In the genomic region with DNA sequence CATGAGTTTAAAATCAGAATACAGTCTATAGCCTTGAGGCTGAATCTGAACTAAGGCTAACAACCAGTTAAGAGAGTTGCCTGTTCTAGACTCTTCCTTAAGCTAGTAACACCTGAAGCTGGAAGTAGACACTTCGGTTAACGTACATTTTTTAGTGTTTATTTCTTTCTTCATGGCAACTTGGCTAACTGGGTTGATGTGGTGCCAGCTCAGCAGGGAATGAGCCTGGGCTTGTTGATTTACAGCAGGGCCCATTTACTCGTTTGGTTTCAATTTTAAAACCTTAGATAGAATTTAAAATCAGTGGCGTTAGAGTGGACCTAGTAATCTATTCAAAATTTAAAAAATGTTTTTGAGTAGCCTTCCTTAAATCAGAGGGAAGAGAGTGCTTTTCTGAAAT, we compare ENCODE assay signal across 19 cellular contexts.
A peak's percentile ranks its signal among the peaks of the same experiment; 100 is the strongest.
DNase-seq lines count a peak whose midpoint lies in the region; ATAC-seq, FAIRE-seq and TF ChIP-seq lines count a peak whose summit lies in the region.
"Had no signal": no experiment of that assay in that cellular context is flagged by ENCODE, and none has a peak within 500 bp of the region (broad histone marks: within the 10 kb centered on the region; RNA-seq: fewer than 3 reads in every experiment).

No MANE protein-coding gene starts in this region.

- DNase-seq in T-helper 17 cell: no peak
- DNase-seq in bronchial epithelial cell (ENCODE audit: low read depth): peak; percentile 63
- peak; percentile 5 for DNase-seq in epithelial cell of prostate (ENCODE audit: low read depth, low spot score)
- DNase-seq in keratinocyte (ENCODE audit: low read depth, low spot score): no peak
- no peak for DNase-seq in NCI-H1417 treated with DMSO at 0.1 percent for 48 hours (lab: John Stamatoyannopoulos, UW)
- DNase-seq in NCI-H446 (lab: John Stamatoyannopoulos, UW): no peak
- DNase-seq in activated CD4-positive, alpha-beta T cell treated with anti-CD3 and anti-CD28 coated beads for 4 hours: no peak
- no peak for DNase-seq in MV-4-11 (lab: John Stamatoyannopoulos, UW)
- DNase-seq: Calu3; CD8-positive, alpha-beta T cell; DMS79 treated with DMSO at 0.1 percent for 48 hours; GF-D8; HCEC 1CT had no signal

- TF ChIP-seq CTCF in bronchial epithelial cell (IDR thresholded peaks at IDR 0.05; ENCODE audit: insufficient read depth, low read length, severe bottlenecking): no peak
- TF ChIP-seq CTCF in keratinocyte (optimal IDR thresholded peaks at IDR 0.05 in 1 of 3, IDR thresholded peaks at IDR 0.05 in 1 of 3, conservative IDR thresholded peaks at IDR 0.05 in 1 of 3; ENCODE audit: extremely low read depth in 1 of 3, insufficient read depth in 2 of 3, low read length in 3 of 3): no peak

- H3K4me3 Mint-ChIP-seq in T-helper 17 cell: no peak overlapping the region
- H3K4me3 Mint-ChIP-seq: B cell; CD8-positive, alpha-beta T cell; GM23338 had no signal

- no peaks in the 10 kb centered on the region for H3K9me1 ChIP-seq in keratinocyte (ENCODE audit: control insufficient read depth, extremely low read depth, insufficient read depth, low read length)

- H3K36me3 Mint-ChIP-seq in T-helper 17 cell (ENCODE audit: low read depth): no peaks in the 10 kb centered on the region
- H3K36me3 Mint-ChIP-seq: CD8-positive, alpha-beta T cell had no signal

- H3K4me3 ChIP-seq in bronchial epithelial cell (ENCODE audit: low read depth, low read length) (no peak overlapping the region), keratinocyte (ENCODE audit: control insufficient read depth in 2 of 3, extremely low read depth in 1 of 3, insufficient read depth in 2 of 3, low read depth in 1 of 3, low read length in 3 of 3) (peak overlapping the region in 1 of 3 experiments; percentile 15)
- H3K4me3 ChIP-seq: BLaER1 treated with 17β-estradiol and CSF1 and Interleukin-3, amounts not matched to agents 10 nM and 100 nM; GM23338 had no signal

- peak overlapping the region; percentile 72 for H3K27ac Mint-ChIP-seq in T-helper 17 cell
- H3K27ac Mint-ChIP-seq: B cell; CD8-positive, alpha-beta T cell had no signal

- H3K36me3 ChIP-seq in bronchial epithelial cell (ENCODE audit: control insufficient read depth, insufficient read depth, low read length) (no peaks in the 10 kb centered on the region), keratinocyte (ENCODE audit: control insufficient read depth in 2 of 2, extremely low read depth in 1 of 2, insufficient read depth in 2 of 2, low read length in 2 of 2) (no peaks in the 10 kb centered on the region)
- H3K36me3 ChIP-seq: BLaER1 treated with 17β-estradiol and CSF1 and Interleukin-3, amounts not matched to agents 10 nM and 100 nM had no signal

- ATAC-seq in T-helper 17 cell: no peak
- ATAC-seq: CD8-positive, alpha-beta T cell; GM23338 had no signal

- peak overlapping the region; percentile 68 for H3K4me2 ChIP-seq in keratinocyte (ENCODE audit: control insufficient read depth, extremely low read depth, insufficient read depth, low read depth, low read length)
- H3K4me2 ChIP-seq: BLaER1 treated with 17β-estradiol and CSF1 and Interleukin-3, amounts not matched to agents 10 nM and 100 nM; GM23338 had no signal

- H3K9me3 ChIP-seq in T-helper 17 cell (ENCODE audit: control insufficient read depth, low read length, poor library complexity, severe bottlenecking) (no peaks in the 10 kb centered on the region), keratinocyte (ENCODE audit: control insufficient read depth, low read depth, low read length) (no peaks in the 10 kb centered on the region)
- H3K9me3 ChIP-seq: BLaER1 treated with 17β-estradiol and CSF1 and Interleukin-3, amounts not matched to agents 10 nM and 100 nM had no signal

- H4K20me1 ChIP-seq in keratinocyte (ENCODE audit: control insufficient read depth, extremely low read depth, insufficient read depth, low read length): no peaks in the 10 kb centered on the region
- H4K20me1 ChIP-seq: BLaER1 treated with 17β-estradiol and CSF1 and Interleukin-3, amounts not matched to agents 10 nM and 100 nM had no signal

- peak overlapping the region; percentile 26 for H3K9ac ChIP-seq in keratinocyte (ENCODE audit: control insufficient read depth, extremely low read depth, insufficient read depth, low read length)
- H3K9ac ChIP-seq: BLaER1 treated with 17β-estradiol and CSF1 and Interleukin-3, amounts not matched to agents 10 nM and 100 nM had no signal

- no peak for FAIRE-seq in bronchial epithelial cell (lab: Jason Lieb, UNC)
- FAIRE-seq in keratinocyte (lab: Jason Lieb, UNC): peak; percentile 78
- FAIRE-seq: H54, HTR-8/SVneo had no signal

- peaks cover 12% of the 10 kb centered on the region for H3K4me1 ChIP-seq in keratinocyte (ENCODE audit: control insufficient read depth, extremely low read depth, insufficient read depth, low read length)
- H3K4me1 ChIP-seq: BLaER1 treated with 17β-estradiol and CSF1 and Interleukin-3, amounts not matched to agents 10 nM and 100 nM had no signal

- H3K27me3 ChIP-seq in bronchial epithelial cell (ENCODE audit: control insufficient read depth, insufficient read depth, low read length): no peaks in the 10 kb centered on the region
- peaks cover 3% of the 10 kb centered on the region for H3K27me3 ChIP-seq in keratinocyte (ENCODE audit: control insufficient read depth, extremely low read depth, insufficient read depth, low read length)
- H3K27me3 ChIP-seq: BLaER1 treated with 17β-estradiol and CSF1 and Interleukin-3, amounts not matched to agents 10 nM and 100 nM had no signal

- H2AFZ ChIP-seq in keratinocyte (ENCODE audit: control insufficient read depth, low read length): peak overlapping the region; percentile 78
- H2AFZ ChIP-seq: GM23338 had no signal

- dilution Hi-C loops in keratinocyte (cut with MboI; ENCODE audit: extremely low pct_ligation_motif_present, low sequenced_read_pairs): no loop called here

- H3K27ac ChIP-seq in epithelial cell of prostate (peak overlapping the region; percentile 41), keratinocyte (ENCODE audit: control insufficient read depth, insufficient read depth, low read length) (peak overlapping the region; percentile 37)
- H3K27ac ChIP-seq: BLaER1 treated with 17β-estradiol and CSF1 and Interleukin-3, amounts not matched to agents 10 nM and 100 nM; HL-60 had no signal

- peaks cover 2% of the 10 kb centered on the region for H3K4me1 Mint-ChIP-seq in T-helper 17 cell
- H3K4me1 Mint-ChIP-seq: B cell had no signal

- H3K27me3 Mint-ChIP-seq in T-helper 17 cell: peaks cover 4% of the 10 kb centered on the region
- H3K27me3 Mint-ChIP-seq: B cell had no signal

- H3K79me2 ChIP-seq in keratinocyte (ENCODE audit: control insufficient read depth, insufficient read depth, low read length): no peaks in the 10 kb centered on the region

Comparison
In these comparisons a context has a peak if more than half of its experiments do, and no peak if none do; other contexts are left out.
1. DNase-seq: peak in bronchial epithelial cell (single experiment) and epithelial cell of prostate (single experiment); none in T-helper 17 cell (0 of 3), keratinocyte (single experiment), NCI-H1417 treated with DMSO at 0.1 percent for 48 hours (single experiment), NCI-H446 (0 of 2), activated CD4-positive, alpha-beta T cell treated with anti-CD3 and anti-CD28 coated beads for 4 hours (0 of 2) and MV-4-11 (single experiment).